ENCODE assay signal across 16 cellular contexts in genomic region chr5:15993334-15993733, GRCh38.
DNase-seq lines count a peak whose midpoint lies in the region; ATAC-seq, FAIRE-seq and TF ChIP-seq lines count a peak whose summit lies in the region.
"Had no signal": no experiment of that assay in that cellular context is flagged by ENCODE, and none has a peak within 500 bp of the region (broad histone marks: within the 10 kb centered on the region; RNA-seq: fewer than 3 reads in every experiment).

No MANE protein-coding gene starts in this region.

- H3K27me3 ChIP-seq in ACC112 (ENCODE audit: insufficient read depth, low read length) = peaks cover 14% of the 10 kb centered on the region; the same call in 1 of the 2 replicates
- no peaks in the 10 kb centered on the region for H3K27me3 ChIP-seq in foreskin keratinocyte
- no peaks in the 10 kb centered on the region for H3K27me3 ChIP-seq in uterus
- H3K27me3 ChIP-seq in heart left ventricle = no peaks in the 10 kb centered on the region
- H3K27me3 ChIP-seq: ascending aorta had no signal

- TF ChIP-seq POLR2A in uterus (IDR thresholded peaks at IDR 0.05) (no peak), heart left ventricle (IDR thresholded peaks at IDR 0.05) (no peak)

- H3K27me3 Mint-ChIP-seq in natural killer cell (ENCODE audit: low read depth in 2 of 2) = no peaks in the 10 kb centered on the region

- H3K4me1 Mint-ChIP-seq in natural killer cell = no peaks in the 10 kb centered on the region

- peaks cover 8% of the 10 kb centered on the region for H3K36me3 Mint-ChIP-seq in natural killer cell

- intact Hi-C loops in natural killer cell (cut with micrococcal nuclease) (no loop called here), uterus (cut with DNase I; ENCODE audit: low total_unique reads) (no loop called here), heart left ventricle (cut with DNase I) (loop anchor here (5.0 to 10.0 kb wide), 9 partner anchors 159 to 889 kb away; partner anchors contain the start of gene FBXL7 (in 2 of the 10))

- TF ChIP-seq CTCF in foreskin keratinocyte (conservative IDR thresholded peaks at IDR 0.05) = no peak
- no peak for TF ChIP-seq CTCF in natural killer cell (IDR thresholded peaks at IDR 0.05)
- no peak for TF ChIP-seq CTCF in uterus (IDR thresholded peaks at IDR 0.05)
- no peak for TF ChIP-seq CTCF in heart left ventricle (IDR thresholded peaks at IDR 0.05)

- H3K27ac Mint-ChIP-seq in natural killer cell = no peak overlapping the region
- H3K27ac Mint-ChIP-seq: mesothelial cell of epicardium had no signal

- peak; percentile 91 for ATAC-seq in foreskin keratinocyte
- no peak for ATAC-seq in natural killer cell
- ATAC-seq in heart left ventricle = no peak

- DNase-seq in HTR-8/SVneo (ENCODE audit: insufficient read length, low spot score) (no peak), astrocyte of the hippocampus (ENCODE audit: low read depth, low spot score) (peak; percentile 34), foreskin keratinocyte (peak; percentile 95 to 97), natural killer cell (no peak), uterus (no peak), heart left ventricle (no peak)
- DNase-seq in stimulated activated naive CD4-positive, alpha-beta T cell (lab: John Stamatoyannopoulos, UW) = no peak
- DNase-seq: activated CD4-positive, alpha-beta T cell treated with anti-CD3 and anti-CD28 coated beads for 4 hours; DMS153; Karpas-422; NCI-H2081 treated with DMSO at 0.1 percent for 48 hours; T-helper 1 cell had no signal

- peaks cover 15% of the 10 kb centered on the region for H3K4me1 ChIP-seq in ACC112 (ENCODE audit: control insufficient read depth, insufficient read depth, low read length, unreplicated experiment)
- peaks cover 15% of the 10 kb centered on the region for H3K4me1 ChIP-seq in foreskin keratinocyte
- no peaks in the 10 kb centered on the region for H3K4me1 ChIP-seq in uterus
- H3K4me1 ChIP-seq in heart left ventricle = peaks cover 0 to 10% (median 0%) of the 10 kb centered on the region in 12 donors
- H3K4me1 ChIP-seq: ascending aorta had no signal

- no peak overlapping the region for H2AFZ ChIP-seq in ACC112 (ENCODE audit: low read length, unreplicated experiment)

- peak; percentile 66 for FAIRE-seq in HTR-8/SVneo (lab: Jason Lieb, UNC)
- FAIRE-seq: endometrium had no signal

- 68 to 86% (median 77%) methylated on average over 2 of the region's 2 CpGs for WGBS in heart left ventricle, 4 donors

- H3K79me2 ChIP-seq in ACC112 (ENCODE audit: control insufficient read depth, insufficient read depth, low read length, unreplicated experiment) = no peaks in the 10 kb centered on the region

- H3K27ac ChIP-seq in ACC112 (ENCODE audit: low read depth, low read length) = peak overlapping the region; percentile 69
- H3K27ac ChIP-seq in foreskin keratinocyte = peak overlapping the region; percentile 80
- no peak overlapping the region for H3K27ac ChIP-seq in uterus
- no peak overlapping the region for H3K27ac ChIP-seq in heart left ventricle
- H3K27ac ChIP-seq: ascending aorta had no signal

- H3K9me3 Mint-ChIP-seq in natural killer cell = peaks cover 16 to 27% of the 10 kb centered on the region in 2 donors

- H3K4me3 ChIP-seq in ACC112 (ENCODE audit: low read depth, low read length) (peak overlapping the region; percentile 46; the same call in 1 of the 2 replicates), uterus (no peak overlapping the region), heart left ventricle (no peak overlapping the region)
- H3K4me3 ChIP-seq: ascending aorta had no signal

- H3K9me3 ChIP-seq in uterus (peaks cover 0 to 7% of the 10 kb centered on the region in 2 donors), heart left ventricle (peaks cover 0 to 33% (median 17%) of the 10 kb centered on the region in 12 donors)

- H3K4me3 Mint-ChIP-seq in natural killer cell = no peak overlapping the region
- H3K4me3 Mint-ChIP-seq: mesothelial cell of epicardium had no signal

- H3K36me3 ChIP-seq in ACC112 (ENCODE audit: insufficient read depth, low read length) (no peaks in the 10 kb centered on the region), uterus (no peaks in the 10 kb centered on the region), heart left ventricle (no peaks in the 10 kb centered on the region)
- H3K36me3 ChIP-seq: ascending aorta had no signal

Comparison
In these comparisons a context has a peak if more than half of its experiments do, and no peak if none do; other contexts are left out.
1. H3K27ac ChIP-seq: peak in ACC112 (single experiment) and foreskin keratinocyte (single experiment); none in uterus (0 of 2) and heart left ventricle (0 of 12).
2. DNase-seq: peak in astrocyte of the hippocampus (single experiment) and foreskin keratinocyte (2 of 2); none in HTR-8/SVneo (single experiment), natural killer cell (single experiment), uterus (0 of 2), stimulated activated naive CD4-positive, alpha-beta T cell (0 of 6) and heart left ventricle (0 of 5).
3. intact Hi-C loops: an anchor here in heart left ventricle (5.0 to 10.0 kb wide); none called in natural killer cell and uterus.